Comparison of ENCODE assay signal across 34 cellular contexts in genomic region chr2:218780026-218780425, GRCh38. TPM values are rescaled to one million over a fixed set of nuclear protein-coding genes. Genes with fewer than 3 reads are reported as not detected.
"Had no signal": no experiment of that assay in that cellular context is flagged by ENCODE, and none has a peak within 500 bp of the region (broad histone marks: within the 10 kb centered on the region; RNA-seq: fewer than 3 reads in every experiment).

No MANE protein-coding gene starts in this region.

- H3K4me2 ChIP-seq: smooth muscle cell had no signal

- DNase-seq: activated CD4-positive, alpha-beta memory T cell treated with anti-CD3 and anti-CD28 coated beads for 36 hours; activated CD4-positive, alpha-beta T cell treated with anti-CD3 and anti-CD28 coated beads, Interleukin-2, amount 10 ng/mL, durations not matched to agents 24 days and 14 days; activated CD4-positive, CD25-positive, alpha-beta regulatory T cell treated with anti-CD3 and anti-CD28 coated beads, Interleukin-2, amount 50 U/mL, for 72 hours; activated CD8-positive, alpha-beta memory T cell treated with anti-CD3 and anti-CD28 coated beads, Interleukin-2, amount 50 U/mL, for 4 hours; activated effector memory CD4-positive, alpha-beta T cell treated with anti-CD3 and anti-CD28 coated beads, Interleukin-2, amount 50 U/mL, for 16 hours; activated naive CD4-positive, alpha-beta T cell treated with anti-CD3 and anti-CD28 coated beads for 36 hours; activated naive CD8-positive, alpha-beta T cell treated with anti-CD3 and anti-CD28 coated beads for 36 hours; activated T-cell treated with anti-CD3 and anti-CD28 coated beads, Interleukin-2, amount 50 U/mL, for 1 hour; adrenal gland; aorta; brain microvascular endothelial cell; head of caudate nucleus; hippocampal formation; left cardiac atrium; left ventricle myocardium superior; naive B cell; nucleus accumbens; stimulated activated CD4-positive, alpha-beta T cell treated with anti-CD3 and anti-CD28 coated beads, Interleukin-1b, Interleukin-23, amount 100 ng/mL, for 48 hours; stimulated activated naive B cell treated with anti-CD40 and anti-IgM and Interleukin-4, amounts not matched to agents 10 μg/mL and 1 μg/mL and 100 μg/mL, for 72 hours; stomach; T-helper 17 cell; T1000; thyroid gland had no signal

- H3K4me3 ChIP-seq: adrenal gland, coronary artery, smooth muscle cell, stomach, thyroid gland had no signal

- H3K27ac Mint-ChIP-seq: activated CD4-positive, alpha-beta memory T cell treated with anti-CD3 and anti-CD28 coated beads for 36 hours; activated CD4-positive, alpha-beta T cell treated with anti-CD3 and anti-CD28 coated beads, Interleukin-2, amount 10 ng/mL, durations not matched to agents 24 days and 14 days; activated naive CD4-positive, alpha-beta T cell treated with anti-CD3 and anti-CD28 coated beads for 36 hours; activated naive CD8-positive, alpha-beta T cell treated with anti-CD3 and anti-CD28 coated beads for 36 hours; activated T-helper 1 cell treated with anti-CD3 and anti-CD28 coated beads, Interleukin-12 subunit alpha, Interleukin-12 subunit beta, Interleukin-2, Interleukin-4 antibody, amounts not matched to agents 30 ng/mL and 10 ng/mL and 1 ng/mL, durations not matched to agents 14 hours and 24 hours and 36 hours; naive B cell; stimulated activated naive B cell treated with anti-CD40 and anti-IgM and Interleukin-4, amounts not matched to agents 10 μg/mL and 1 μg/mL and 100 μg/mL, for 72 hours; T-helper 17 cell had no signal

- H3K27ac ChIP-seq: adrenal gland, brain microvascular endothelial cell, coronary artery, parathyroid adenoma, thyroid gland had no signal

- H3K4me1 ChIP-seq: parathyroid adenoma had no signal

- H3K27me3 ChIP-seq: adrenal gland, brain microvascular endothelial cell had no signal

- H3K4me3 Mint-ChIP-seq: activated CD4-positive, alpha-beta memory T cell treated with anti-CD3 and anti-CD28 coated beads for 36 hours; activated CD4-positive, alpha-beta T cell treated with anti-CD3 and anti-CD28 coated beads, Interleukin-2, amount 10 ng/mL, durations not matched to agents 24 days and 14 days; activated naive CD4-positive, alpha-beta T cell treated with anti-CD3 and anti-CD28 coated beads for 36 hours; activated naive CD8-positive, alpha-beta T cell treated with anti-CD3 and anti-CD28 coated beads for 36 hours; activated T-helper 1 cell treated with anti-CD3 and anti-CD28 coated beads, Interleukin-12 subunit alpha, Interleukin-12 subunit beta, Interleukin-2, Interleukin-4 antibody, amounts not matched to agents 30 ng/mL and 10 ng/mL and 1 ng/mL, durations not matched to agents 14 hours and 24 hours and 36 hours; naive B cell; T-helper 17 cell had no signal

- H3K9me3 ChIP-seq: thyroid gland had no signal

- H3K79me2 ChIP-seq: parathyroid adenoma had no signal

- H3K36me3 ChIP-seq: adrenal gland, brain microvascular endothelial cell, stomach, thyroid gland had no signal

- ATAC-seq: left ventricle myocardium superior; stimulated activated naive B cell treated with anti-CD40 and anti-IgM and Interleukin-4, amounts not matched to agents 10 μg/mL and 1 μg/mL and 100 μg/mL, for 72 hours; T-helper 17 cell had no signal

RNA-seq across cellular contexts. Expression of gene CYP27A1, which starts 1.9 kb away (rescaled TPM):
- total RNA-seq: activated CD8-positive, alpha-beta memory T cell treated with anti-CD3 and anti-CD28 coated beads for 36 hours; activated naive CD4-positive, alpha-beta T cell treated with anti-CD3 and anti-CD28 coated beads for 36 hours; activated naive CD8-positive, alpha-beta T cell treated with anti-CD3 and anti-CD28 coated beads for 36 hours had no signal

RNA-seq across cellular contexts. Expression of gene PRKAG3, which starts 51.6 kb away (rescaled TPM):
- total RNA-seq: activated CD4-positive, alpha-beta memory T cell treated with anti-CD3 and anti-CD28 coated beads for 36 hours; activated CD4-positive, alpha-beta T cell treated with anti-CD3 and anti-CD28 coated beads, Interleukin-2, amount 10 ng/mL, durations not matched to agents 24 days and 14 days; activated CD8-positive, alpha-beta memory T cell treated with anti-CD3 and anti-CD28 coated beads for 36 hours; activated naive CD4-positive, alpha-beta T cell treated with anti-CD3 and anti-CD28 coated beads for 36 hours; activated naive CD8-positive, alpha-beta T cell treated with anti-CD3 and anti-CD28 coated beads for 36 hours; activated T-helper 1 cell treated with anti-CD3 and anti-CD28 coated beads, Interleukin-12 subunit alpha, Interleukin-12 subunit beta, Interleukin-2, Interleukin-4 antibody, amounts not matched to agents 30 ng/mL and 10 ng/mL and 1 ng/mL, durations not matched to agents 14 hours and 24 hours and 36 hours; cerebellum; endothelial cell of umbilical vein; fibroblast of villous mesenchyme; lung microvascular endothelial cell; renal cortical epithelial cell; smooth muscle cell; stomach; T-helper 17 cell; thyroid gland; ureter had no signal
